In the genomic region with DNA sequence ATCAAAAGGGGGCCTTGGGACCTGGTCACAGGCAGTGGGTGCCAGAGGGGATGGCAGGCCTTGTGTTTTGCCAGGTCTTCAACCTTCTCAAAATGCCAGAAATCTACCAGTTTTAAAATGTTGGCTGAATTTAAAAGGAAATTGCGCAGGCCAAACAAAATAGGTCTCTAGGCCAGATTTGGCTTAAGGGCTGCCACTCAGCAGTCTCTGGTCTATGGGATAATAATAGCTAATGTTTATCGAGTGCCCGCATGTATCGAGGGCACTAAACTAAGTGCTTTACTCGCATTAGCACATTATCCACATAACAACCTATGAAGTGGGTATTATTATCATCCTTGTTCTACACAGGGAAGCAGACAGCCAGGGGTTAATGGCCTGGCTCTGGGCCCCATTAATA, we compare ENCODE assay signal across 19 cellular contexts. TPM values are rescaled to one million over a fixed set of nuclear protein-coding genes. Genes with fewer than 3 reads are reported as not detected.
A peak's percentile ranks its signal among the peaks of the same experiment; 100 is the strongest.
DNase-seq lines count a peak whose midpoint lies in the region; ATAC-seq, FAIRE-seq and TF ChIP-seq lines count a peak whose summit lies in the region.
"Had no signal": no experiment of that assay in that cellular context is flagged by ENCODE, and none has a peak within 500 bp of the region (broad histone marks: within the 10 kb centered on the region; RNA-seq: fewer than 3 reads in every experiment).

No MANE protein-coding gene starts in this region.

- no peaks in the 10 kb centered on the region for H3K27me3 Mint-ChIP-seq in central memory CD8-positive, alpha-beta T cell
- no peaks in the 10 kb centered on the region for H3K27me3 Mint-ChIP-seq in activated naive CD4-positive, alpha-beta T cell treated with anti-CD3 and anti-CD28 coated beads, Interleukin-2, amount 10 ng/mL, durations not matched to agents 7 days and 5 days
- H3K27me3 Mint-ChIP-seq: CD4-positive, CD25-positive, alpha-beta regulatory T cell had no signal

- peak overlapping the region; percentile 79 for H3K27ac Mint-ChIP-seq in central memory CD8-positive, alpha-beta T cell (ENCODE audit: low read depth)
- no peak overlapping the region for H3K27ac Mint-ChIP-seq in activated naive CD4-positive, alpha-beta T cell treated with anti-CD3 and anti-CD28 coated beads, Interleukin-2, amount 10 ng/mL, durations not matched to agents 7 days and 5 days
- H3K27ac Mint-ChIP-seq: HFFc6 had no signal

- H2AK5ac ChIP-seq in trophoblast cell (ENCODE audit: low read length) = no peak overlapping the region

- H3K79me2 ChIP-seq in HepG2 (ENCODE audit: insufficient read depth, low read length) (peaks cover 98% of the 10 kb centered on the region), trophoblast cell (ENCODE audit: control insufficient read depth, insufficient read depth, low read length, poor library complexity) (peaks cover 18% of the 10 kb centered on the region)

- no peak overlapping the region for H3K18ac ChIP-seq in trophoblast cell (ENCODE audit: low read length)

- peaks cover 88% of the 10 kb centered on the region for H3K4me1 Mint-ChIP-seq in central memory CD8-positive, alpha-beta T cell
- peaks cover 76% of the 10 kb centered on the region for H3K4me1 Mint-ChIP-seq in activated naive CD4-positive, alpha-beta T cell treated with anti-CD3 and anti-CD28 coated beads, Interleukin-2, amount 10 ng/mL, durations not matched to agents 7 days and 5 days

- H3K36me3 ChIP-seq in HepG2 (replicated peaks in 1 of 2; ENCODE audit: control insufficient read depth in 1 of 2, insufficient read depth in 2 of 2, low read length in 2 of 2) = peaks cover 2 to 20% of the 10 kb centered on the region in 2 experiments; a peak in 4 of 5 replicates
- H3K36me3 ChIP-seq in right lobe of liver = no peaks in the 10 kb centered on the region
- H3K36me3 ChIP-seq in trophoblast cell (ENCODE audit: control insufficient read depth in 1 of 2, insufficient read depth in 2 of 2, low read length in 2 of 2) = peaks cover 2 to 6% of the 10 kb centered on the region in 2 experiments

- no peaks in the 10 kb centered on the region for H3K9me3 Mint-ChIP-seq in central memory CD8-positive, alpha-beta T cell
- H3K9me3 Mint-ChIP-seq in activated naive CD4-positive, alpha-beta T cell treated with anti-CD3 and anti-CD28 coated beads, Interleukin-2, amount 10 ng/mL, durations not matched to agents 7 days and 5 days = no peaks in the 10 kb centered on the region
- H3K9me3 Mint-ChIP-seq: CD4-positive, CD25-positive, alpha-beta regulatory T cell; H9; HFFc6 had no signal

- H3K27ac ChIP-seq in HepG2 (ENCODE audit: extremely low read length, insufficient read depth, low read length) (no peak overlapping the region), right lobe of liver (no peak overlapping the region), trophoblast cell (ENCODE audit: low read depth, low read length) (no peak overlapping the region)
- H3K27ac ChIP-seq: RWPE1 had no signal

- H3K4me2 ChIP-seq in HepG2 (ENCODE audit: low read depth, low read length) = no peak overlapping the region
- no peak overlapping the region for H3K4me2 ChIP-seq in trophoblast cell (ENCODE audit: low read length)

- TF ChIP-seq EP300 in HepG2 (IDR thresholded peaks at IDR 0.05; ENCODE audit: low read depth in 2 of 2, low read length in 2 of 2) (no peak), HepG2 (CRISPR knock-in tag; IDR thresholded peaks at IDR 0.05; ENCODE audit: borderline replicate concordance) (no peak)

- peak overlapping the region; percentile 43 for H3K4ac ChIP-seq in trophoblast cell (ENCODE audit: low read depth, low read length)

- no peak overlapping the region for H4K8ac ChIP-seq in trophoblast cell (ENCODE audit: low read depth, low read length)

- H4K12ac ChIP-seq in trophoblast cell (ENCODE audit: low read depth, low read length) = no peak overlapping the region

- H3K27me3 ChIP-seq in HepG2 (ENCODE audit: control insufficient read depth in 1 of 2, insufficient read depth in 2 of 2, low read length in 2 of 2) (no peaks in the 10 kb centered on the region), right lobe of liver (no peaks in the 10 kb centered on the region), trophoblast cell (ENCODE audit: insufficient read depth, low read length) (no peaks in the 10 kb centered on the region)
- H3K27me3 ChIP-seq: BE2C had no signal

- POLR2A ChIA-PET in HepG2 (lab: Yijun Ruan, JAX) = no interaction called here

- no TSS peak for BruUV-seq in HepG2 (replicated peaks; lab: Mats Ljungman, UMichigan)

- no peak overlapping the region for H2BK120ac ChIP-seq in trophoblast cell (ENCODE audit: insufficient read depth, low read length, poor library complexity)

- H3K9ac ChIP-seq in HepG2 (ENCODE audit: insufficient read depth, low read depth, low read length) (no peak overlapping the region), trophoblast cell (ENCODE audit: low read length) (no peak overlapping the region)

- H3K4me3 Mint-ChIP-seq in central memory CD8-positive, alpha-beta T cell = no peak overlapping the region
- H3K4me3 Mint-ChIP-seq in activated naive CD4-positive, alpha-beta T cell treated with anti-CD3 and anti-CD28 coated beads, Interleukin-2, amount 10 ng/mL, durations not matched to agents 7 days and 5 days = no peak overlapping the region
- H3K4me3 Mint-ChIP-seq: H9, HFFc6 had no signal

- intact Hi-C loops in HepG2 (cut with micrococcal nuclease; ENCODE audit: unreplicated experiment) (no loop called here), right lobe of liver (cut with DNase I) (no loop called here)

- no peak for TF ChIP-seq CTCF in HepG2 (CRISPR knock-in tag; IDR thresholded peaks at IDR 0.05)
- no peak for TF ChIP-seq CTCF in right lobe of liver (IDR thresholded peaks at IDR 0.05)

- peaks cover 19% of the 10 kb centered on the region for H4K20me1 ChIP-seq in HepG2 (ENCODE audit: insufficient read depth, low read length)

- no peak overlapping the region for H3K4me3 ChIP-seq in HepG2 (replicated peaks in 1 of 3; ENCODE audit: insufficient read depth in 1 of 3, low read depth in 2 of 3, low read length in 3 of 3)
- H3K4me3 ChIP-seq in right lobe of liver = no peak overlapping the region
- H3K4me3 ChIP-seq in trophoblast cell (ENCODE audit: low read depth, low read length) = no peak overlapping the region
- H3K4me3 ChIP-seq: GM12878 had no signal

- no peak overlapping the region for H3K23ac ChIP-seq in trophoblast cell (ENCODE audit: low read length)

- no peak for TF ChIP-seq POLR2A in HepG2 (IDR thresholded peaks at IDR 0.05; ENCODE audit: insufficient read depth in 1 of 2, low read depth in 2 of 2, low read length in 2 of 2)
- TF ChIP-seq POLR2A in right lobe of liver (IDR thresholded peaks at IDR 0.05) = no peak

- H2BK12ac ChIP-seq in trophoblast cell (ENCODE audit: low read length) = no peak overlapping the region

- no peak for FAIRE-seq in HepG2 (lab: Jason Lieb, UNC)
- FAIRE-seq: GM12878 had no signal

- H3K14ac ChIP-seq in trophoblast cell (ENCODE audit: low read length) = no peak overlapping the region

- WGBS in HepG2 (ENCODE audit: low lambda C conversion rate) = 100% methylated on average over 5 of the region's 5 CpGs
- 100% methylated on average over 4 of the region's 5 CpGs for WGBS in right lobe of liver (ENCODE audit: insufficient coverage, low coverage, low lambda C conversion rate, missing lambda C conversion rate)
- WGBS in trophoblast cell (ENCODE audit: extremely low coverage, insufficient coverage, insufficient read length) = no CpG with 5 or more reads among the region's 5 CpGs

- CTCF ChIA-PET in HepG2 (lab: Yijun Ruan, JAX; ENCODE audit: low intra/inter-chr PET ratio, low total read pairs) = no interaction called here
- CTCF ChIA-PET in activated naive CD4-positive, alpha-beta T cell treated with anti-CD3 and anti-CD28 coated beads, Interleukin-2, amount 10 ng/mL, durations not matched to agents 7 days and 5 days (lab: Charles Lee) = no interaction called here

- H3K4me1 ChIP-seq in HepG2 (ENCODE audit: insufficient read depth, low read length) (peaks cover 26% of the 10 kb centered on the region), right lobe of liver (no peaks in the 10 kb centered on the region), trophoblast cell (ENCODE audit: control insufficient read depth in 1 of 2, insufficient read depth in 2 of 2, low read length in 2 of 2) (peaks cover 2% of the 10 kb centered on the region in 2 experiments)
- H3K4me1 ChIP-seq: BE2C had no signal

- DNase-seq in HepG2 (ENCODE audit: low spot score) = no peak
- no peak for DNase-seq in right lobe of liver
- no peak for DNase-seq in central memory CD8-positive, alpha-beta T cell (ENCODE audit: low spot score in 2 of 2)
- no peak for DNase-seq in trophoblast cell
- no peak for DNase-seq in activated naive CD4-positive, alpha-beta T cell treated with anti-CD3 and anti-CD28 coated beads, Interleukin-2, amount 10 ng/mL, durations not matched to agents 7 days and 5 days
- DNase-seq in MV-4-11 (lab: John Stamatoyannopoulos, UW) = no peak
- DNase-seq: BE2C; CD4-positive, CD25-positive, alpha-beta regulatory T cell; H9; HFFc6; KG1; NCI-H1694 treated with DMSO at 0.1 percent for 48 hours; NCI-H2081 treated with DMSO at 0.1 percent for 48 hours; NCI-H510A; SIG-M5 had no signal

- TF ChIP-seq RAD21 in HepG2 (CRISPR knock-in tag; IDR thresholded peaks at IDR 0.05) = no peak

- ATAC-seq in HepG2 (no peak), right lobe of liver (no peak), HG02973 (IDR thresholded peaks at IDR 0.05; ENCODE audit: unreplicated experiment) (no peak)
- ATAC-seq in central memory CD8-positive, alpha-beta T cell (replicated peaks; ENCODE audit: extremely low read depth, poor library complexity, severe bottlenecking) = no peak
- ATAC-seq: GM12878, SK-N-SH treated with all-trans-retinoic acid at 6 μM for 48 hours had no signal

- no peak overlapping the region for H2BK5ac ChIP-seq in trophoblast cell (ENCODE audit: low read depth, low read length, poor library complexity)

- no peak overlapping the region for H4K91ac ChIP-seq in trophoblast cell (ENCODE audit: low read depth, low read length)

- in situ Hi-C loops in HepG2 (cut with HindIII; ENCODE audit: extremely low pct_ligation_motif_present, low pct_unique_long_range_greater_than_20kb) = no loop called here

- H3K36me3 Mint-ChIP-seq in central memory CD8-positive, alpha-beta T cell (ENCODE audit: insufficient read depth) = peaks cover 7% of the 10 kb centered on the region
- peaks cover 43% of the 10 kb centered on the region for H3K36me3 Mint-ChIP-seq in activated naive CD4-positive, alpha-beta T cell treated with anti-CD3 and anti-CD28 coated beads, Interleukin-2, amount 10 ng/mL, durations not matched to agents 7 days and 5 days

- H3K9me3 ChIP-seq in HepG2 (ENCODE audit: low read length) = no peaks in the 10 kb centered on the region
- H3K9me3 ChIP-seq in right lobe of liver = no peaks in the 10 kb centered on the region
- no peaks in the 10 kb centered on the region for H3K9me3 ChIP-seq in trophoblast cell (ENCODE audit: insufficient read depth, low read depth, low read length)
- H3K9me3 ChIP-seq: BE2C had no signal

- no peaks in the 10 kb centered on the region for H3K79me1 ChIP-seq in trophoblast cell (ENCODE audit: low read length)

- H2AFZ ChIP-seq in HepG2 (ENCODE audit: low read length) = no peak overlapping the region
- no peak overlapping the region for H2AFZ ChIP-seq in trophoblast cell (ENCODE audit: insufficient read depth, low read length, poor library complexity)

RNA-seq across cellular contexts. Expression of a gene that starts 11.0 kb away (rescaled TPM):
- total RNA-seq in HepG2 (2016; rRNA removed; fragmentation: Illumina TruSeq; extraction: Trizol) (12.7 and 14.2 TPM in 2 replicates), right lobe of liver (1 to 10 TPM; 1.1 to 6.3 (median 4.1) TPM)
- total RNA-seq in HepG2 (2016; cell fraction: cytosol; rRNA removed; fragmentation: Illumina TruSeq; extraction: Trizol; ENCODE audit: low read depth) = 3.9 and 4.1 TPM in 2 replicates
- 12.3 and 12.7 TPM in 2 replicates for total RNA-seq in HepG2 (2016; cell fraction: insoluble cytoplasmic fraction; rRNA removed; fragmentation: Illumina TruSeq; extraction: Trizol)
- total RNA-seq in HepG2 (2016; cell fraction: membrane; rRNA removed; fragmentation: Illumina TruSeq; extraction: Trizol) = 7.4 and 7.6 TPM in 2 replicates
- 18.9 and 19.8 TPM in 2 replicates for total RNA-seq in HepG2 (2016; cell fraction: nucleus; rRNA removed; fragmentation: Illumina TruSeq; extraction: Trizol)
- polyA plus RNA-seq in HepG2 (2011; rRNA removed) = 6.9 and 8.5 TPM in 2 replicates
- polyA plus RNA-seq in HepG2 (2011; cell fraction: cytosol; rRNA removed) = 3.5 and 4.6 TPM in 2 replicates
- 11.4 and 11.9 TPM in 2 replicates for polyA plus RNA-seq in HepG2 (2011; cell fraction: nucleus; rRNA removed)
- polyA plus RNA-seq in HepG2 (2012) = 6.5 TPM in 2 replicates
- 0.54 and 0.65 TPM in 2 replicates for polyA plus RNA-seq in HepG2 (2016; cell fraction: cytosol; fragmentation: Illumina TruSeq; extraction: Trizol; ENCODE audit: low read depth)
- 14.7 and 15.7 TPM in 2 replicates for polyA plus RNA-seq in HepG2 (2016; cell fraction: insoluble cytoplasmic fraction; fragmentation: Illumina TruSeq; extraction: Trizol; ENCODE audit: low read depth)
- polyA plus RNA-seq in HepG2 (2016; cell fraction: membrane; fragmentation: Illumina TruSeq; extraction: Trizol; ENCODE audit: low read depth) = 3.0 and 3.5 TPM in 2 replicates
- polyA plus RNA-seq in HepG2 (2016; cell fraction: nucleus; fragmentation: Illumina TruSeq; extraction: Trizol; ENCODE audit: insufficient read depth, low read depth) = 42.2 and 42.9 TPM in 2 replicates
- 5.7 and 12.9 TPM in 2 replicates for polyA minus RNA-seq in HepG2 (2011; rRNA and poly(A)+ RNA removed; ENCODE audit: low replicate concordance)
- 6.1 and 6.4 TPM in 2 replicates for polyA minus RNA-seq in HepG2 (2011; cell fraction: cytosol; rRNA and poly(A)+ RNA removed)
- polyA minus RNA-seq in HepG2 (2011; cell fraction: nucleus; rRNA and poly(A)+ RNA removed) = 10.7 TPM in 2 replicates
- polyA plus RNA-seq in trophoblast cell (2013) = 10.7 and 11.6 TPM in 2 replicates
